ENCODE assay signal across 20 cellular contexts in the genomic region with DNA sequence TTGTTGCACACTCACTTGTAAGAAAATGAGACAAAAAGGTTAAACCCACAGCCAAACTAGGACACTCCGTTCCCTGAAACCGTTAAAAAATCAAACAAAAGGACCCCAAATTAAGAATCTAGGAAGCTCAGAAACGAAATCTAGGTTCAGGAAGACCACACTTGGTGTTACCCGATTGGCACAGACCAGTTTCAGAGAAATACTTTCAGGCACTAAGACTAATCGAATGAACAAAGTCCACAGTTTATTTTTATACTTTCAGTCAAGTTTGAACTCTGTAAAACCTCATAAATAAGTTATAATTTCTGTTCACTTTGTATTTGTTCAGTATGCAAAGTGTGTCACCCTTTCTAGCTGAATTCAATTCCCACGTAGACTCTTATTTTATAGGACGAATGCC.
DNase-seq lines count a peak whose midpoint lies in the region; ATAC-seq and FAIRE-seq lines count a peak whose summit lies in the region.
"Had no signal": no experiment of that assay in that cellular context is flagged by ENCODE, and none has a peak within 500 bp of the region (broad histone marks: within the 10 kb centered on the region; RNA-seq: fewer than 3 reads in every experiment).

No MANE protein-coding gene starts in this region.

- H3K27ac ChIP-seq in BLaER1 (peak overlapping the region; percentile 41; the same call in 1 of the 2 replicates), SK-N-MC (peak overlapping the region; percentile 31; the same call in 1 of the 2 replicates), layer of hippocampus (ENCODE audit: low read depth, low read length) (peak overlapping the region; percentile 36)
- H3K27ac ChIP-seq: HL-60 had no signal

- peaks cover 32% of the 10 kb centered on the region for H3K4me1 ChIP-seq in BLaER1
- H3K4me1 ChIP-seq: Caco-2 had no signal

- in situ Hi-C loops in ACHN (cut with HindIII; ENCODE audit: low pct_ligation_motif_present, low pct_unique_long_range_greater_than_20kb, low sequenced_read_pairs): no loop called here

- H3K4me1 Mint-ChIP-seq in central memory CD8-positive, alpha-beta T cell: no peaks in the 10 kb centered on the region
- H3K4me1 Mint-ChIP-seq: CD4-positive, CD25-positive, alpha-beta regulatory T cell; CD8-positive, alpha-beta memory T cell had no signal

- H3K27me3 ChIP-seq in BLaER1 (no peaks in the 10 kb centered on the region), layer of hippocampus (ENCODE audit: control insufficient read depth, insufficient read depth, low read length) (no peaks in the 10 kb centered on the region)

- H3K4me3 Mint-ChIP-seq in central memory CD8-positive, alpha-beta T cell: no peak overlapping the region
- H3K4me3 Mint-ChIP-seq: CD4-positive, CD25-positive, alpha-beta regulatory T cell; CD8-positive, alpha-beta memory T cell; GM23338 had no signal

- peaks cover 4% of the 10 kb centered on the region for H3K27me3 Mint-ChIP-seq in central memory CD8-positive, alpha-beta T cell
- H3K27me3 Mint-ChIP-seq: CD4-positive, CD25-positive, alpha-beta regulatory T cell had no signal

- peak overlapping the region; percentile 38; the same call in 1 of the 2 replicates for H3K9ac ChIP-seq in BLaER1
- H3K9ac ChIP-seq in SK-N-MC (ENCODE audit: insufficient read length): no peak overlapping the region

- H3K36me3 Mint-ChIP-seq in central memory CD8-positive, alpha-beta T cell (ENCODE audit: insufficient read depth): no peaks in the 10 kb centered on the region
- H3K36me3 Mint-ChIP-seq: CD4-positive, CD25-positive, alpha-beta regulatory T cell; CD8-positive, alpha-beta memory T cell had no signal

- no peak for FAIRE-seq in GM19239 (lab: Jason Lieb, UNC)
- FAIRE-seq: A204.1, D721Med, G401.6, GM12891, H54 had no signal

- no peak for ATAC-seq in central memory CD8-positive, alpha-beta T cell (replicated peaks; ENCODE audit: extremely low read depth, poor library complexity, severe bottlenecking)

- H3K36me3 ChIP-seq in BLaER1: no peaks in the 10 kb centered on the region
- no peaks in the 10 kb centered on the region for H3K36me3 ChIP-seq in SK-N-MC (ENCODE audit: insufficient read depth, low read length)

- H3K9me3 ChIP-seq in BLaER1: no peaks in the 10 kb centered on the region
- H3K9me3 ChIP-seq in SK-N-MC (ENCODE audit: low read depth, low read length): no peaks in the 10 kb centered on the region
- H3K9me3 ChIP-seq: Caco-2 had no signal

- no peaks in the 10 kb centered on the region for H4K20me1 ChIP-seq in BLaER1

- peak overlapping the region; percentile 60; the same call in 1 of the 2 replicates for H3K4me3 ChIP-seq in BLaER1
- 0 out of 2 replicates have a peak overlapping the region, but pooled peaks have one; percentile 22 for H3K4me3 ChIP-seq in SK-N-MC
- H3K4me3 ChIP-seq: GM23338 had no signal

- no peaks in the 10 kb centered on the region for H3K9me3 Mint-ChIP-seq in central memory CD8-positive, alpha-beta T cell
- H3K9me3 Mint-ChIP-seq: CD8-positive, alpha-beta memory T cell; GM23338 had no signal

- H3K27ac Mint-ChIP-seq in central memory CD8-positive, alpha-beta T cell (ENCODE audit: low read depth): peak overlapping the region; percentile 64
- H3K27ac Mint-ChIP-seq: GM23338 had no signal

- peak overlapping the region; percentile 77 for H3K4me2 ChIP-seq in BLaER1
- H3K4me2 ChIP-seq: GM23338 had no signal

- DNase-seq in SK-N-MC (ENCODE audit: low read depth, low spot score): no peak
- DNase-seq in central memory CD8-positive, alpha-beta T cell (ENCODE audit: low spot score in 2 of 2): no peak
- DNase-seq in ACHN: no peak
- no peak for DNase-seq in anterior cingulate cortex (lab: John Stamatoyannopoulos, UW)
- no peak for DNase-seq in GM19239 (ENCODE audit: insufficient read length, low spot score)
- DNase-seq: Caco-2; CD4-positive, CD25-positive, alpha-beta regulatory T cell; CD8-positive, alpha-beta memory T cell; HCEC 1CT; IMR-90; KBM-7 had no signal
